1 cellular context compared by ENCODE assay signal in the genomic region with DNA sequence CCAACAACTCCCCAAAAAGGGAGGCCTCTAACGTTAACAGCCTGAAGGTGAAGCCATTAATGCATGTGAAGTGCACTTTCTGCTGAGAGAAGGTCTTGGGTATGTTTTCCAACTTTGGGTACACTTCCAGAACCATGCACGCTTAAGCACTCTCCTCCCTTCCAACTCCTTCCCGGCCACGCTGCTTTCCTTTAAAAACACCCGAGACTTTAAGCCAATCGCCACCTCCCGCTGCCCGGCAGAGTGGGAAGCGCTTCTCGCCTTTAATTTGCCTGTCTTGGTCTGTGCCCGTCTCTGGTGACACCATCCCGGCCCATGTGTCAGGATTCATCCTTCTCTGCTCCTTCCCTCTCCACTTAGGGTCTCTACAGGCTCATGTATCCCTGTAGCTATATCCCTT.
TF ChIP-seq lines count a peak whose summit lies in the region.

No MANE protein-coding gene starts in this region.

TF ChIP-seq in GM23338, 12 proteins besides CTCF, POLR2A, EP300 and RAD21:
- TF ChIP-seq, protein P1, sequence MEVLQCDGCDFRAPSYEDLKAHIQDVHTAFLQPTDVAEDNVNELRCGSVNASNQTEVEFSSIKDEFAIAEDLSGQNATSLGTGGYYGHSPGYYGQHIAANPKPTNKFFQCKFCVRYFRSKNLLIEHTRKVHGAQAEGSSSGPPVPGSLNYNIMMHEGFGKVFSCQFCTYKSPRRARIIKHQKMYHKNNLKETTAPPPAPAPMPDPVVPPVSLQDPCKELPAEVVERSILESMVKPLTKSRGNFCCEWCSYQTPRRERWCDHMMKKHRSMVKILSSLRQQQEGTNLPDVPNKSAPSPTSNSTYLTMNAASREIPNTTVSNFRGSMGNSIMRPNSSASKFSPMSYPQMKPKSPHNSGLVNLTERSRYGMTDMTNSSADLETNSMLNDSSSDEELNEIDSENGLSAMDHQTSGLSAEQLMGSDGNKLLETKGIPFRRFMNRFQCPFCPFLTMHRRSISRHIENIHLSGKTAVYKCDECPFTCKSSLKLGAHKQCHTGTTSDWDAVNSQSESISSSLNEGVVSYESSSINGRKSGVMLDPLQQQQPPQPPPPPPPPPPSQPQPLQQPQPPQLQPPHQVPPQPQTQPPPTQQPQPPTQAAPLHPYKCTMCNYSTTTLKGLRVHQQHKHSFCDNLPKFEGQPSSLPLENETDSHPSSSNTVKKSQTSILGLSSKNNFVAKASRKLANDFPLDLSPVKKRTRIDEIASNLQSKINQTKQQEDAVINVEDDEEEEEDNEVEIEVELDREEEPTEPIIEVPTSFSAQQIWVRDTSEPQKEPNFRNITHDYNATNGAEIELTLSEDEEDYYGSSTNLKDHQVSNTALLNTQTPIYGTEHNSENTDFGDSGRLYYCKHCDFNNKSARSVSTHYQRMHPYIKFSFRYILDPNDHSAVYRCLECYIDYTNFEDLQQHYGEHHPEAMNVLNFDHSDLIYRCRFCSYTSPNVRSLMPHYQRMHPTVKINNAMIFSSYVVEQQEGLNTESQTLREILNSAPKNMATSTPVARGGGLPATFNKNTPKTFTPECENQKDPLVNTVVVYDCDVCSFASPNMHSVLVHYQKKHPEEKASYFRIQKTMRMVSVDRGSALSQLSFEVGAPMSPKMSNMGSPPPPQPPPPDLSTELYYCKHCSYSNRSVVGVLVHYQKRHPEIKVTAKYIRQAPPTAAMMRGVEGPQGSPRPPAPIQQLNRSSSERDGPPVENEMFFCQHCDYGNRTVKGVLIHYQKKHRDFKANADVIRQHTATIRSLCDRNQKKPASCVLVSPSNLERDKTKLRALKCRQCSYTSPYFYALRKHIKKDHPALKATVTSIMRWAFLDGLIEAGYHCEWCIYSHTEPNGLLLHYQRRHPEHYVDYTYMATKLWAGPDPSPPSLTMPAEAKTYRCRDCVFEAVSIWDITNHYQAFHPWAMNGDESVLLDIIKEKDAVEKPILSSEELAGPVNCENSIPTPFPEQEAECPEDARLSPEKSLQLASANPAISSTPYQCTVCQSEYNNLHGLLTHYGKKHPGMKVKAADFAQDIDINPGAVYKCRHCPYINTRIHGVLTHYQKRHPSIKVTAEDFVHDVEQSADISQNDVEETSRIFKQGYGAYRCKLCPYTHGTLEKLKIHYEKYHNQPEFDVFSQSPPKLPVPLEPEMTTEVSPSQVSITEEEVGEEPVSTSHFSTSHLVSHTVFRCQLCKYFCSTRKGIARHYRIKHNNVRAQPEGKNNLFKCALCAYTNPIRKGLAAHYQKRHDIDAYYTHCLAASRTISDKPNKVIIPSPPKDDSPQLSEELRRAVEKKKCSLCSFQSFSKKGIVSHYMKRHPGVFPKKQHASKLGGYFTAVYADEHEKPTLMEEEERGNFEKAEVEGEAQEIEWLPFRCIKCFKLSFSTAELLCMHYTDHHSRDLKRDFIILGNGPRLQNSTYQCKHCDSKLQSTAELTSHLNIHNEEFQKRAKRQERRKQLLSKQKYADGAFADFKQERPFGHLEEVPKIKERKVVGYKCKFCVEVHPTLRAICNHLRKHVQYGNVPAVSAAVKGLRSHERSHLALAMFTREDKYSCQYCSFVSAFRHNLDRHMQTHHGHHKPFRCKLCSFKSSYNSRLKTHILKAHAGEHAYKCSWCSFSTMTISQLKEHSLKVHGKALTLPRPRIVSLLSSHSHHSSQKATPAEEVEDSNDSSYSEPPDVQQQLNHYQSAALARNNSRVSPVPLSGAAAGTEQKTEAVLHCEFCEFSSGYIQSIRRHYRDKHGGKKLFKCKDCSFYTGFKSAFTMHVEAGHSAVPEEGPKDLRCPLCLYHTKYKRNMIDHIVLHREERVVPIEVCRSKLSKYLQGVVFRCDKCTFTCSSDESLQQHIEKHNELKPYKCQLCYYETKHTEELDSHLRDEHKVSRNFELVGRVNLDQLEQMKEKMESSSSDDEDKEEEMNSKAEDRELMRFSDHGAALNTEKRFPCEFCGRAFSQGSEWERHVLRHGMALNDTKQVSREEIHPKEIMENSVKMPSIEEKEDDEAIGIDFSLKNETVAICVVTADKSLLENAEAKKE (CRISPR knock-in tag; IDR thresholded peaks at IDR 0.05): no peak
- no peak for TF ChIP-seq EZH2phosphoT487 (IDR thresholded peaks at IDR 0.05; ENCODE audit: unreplicated experiment)
- TF ChIP-seq STAT1 (IDR thresholded peaks at IDR 0.05; ENCODE audit: unreplicated experiment): no peak
- TF ChIP-seq, protein P2, sequence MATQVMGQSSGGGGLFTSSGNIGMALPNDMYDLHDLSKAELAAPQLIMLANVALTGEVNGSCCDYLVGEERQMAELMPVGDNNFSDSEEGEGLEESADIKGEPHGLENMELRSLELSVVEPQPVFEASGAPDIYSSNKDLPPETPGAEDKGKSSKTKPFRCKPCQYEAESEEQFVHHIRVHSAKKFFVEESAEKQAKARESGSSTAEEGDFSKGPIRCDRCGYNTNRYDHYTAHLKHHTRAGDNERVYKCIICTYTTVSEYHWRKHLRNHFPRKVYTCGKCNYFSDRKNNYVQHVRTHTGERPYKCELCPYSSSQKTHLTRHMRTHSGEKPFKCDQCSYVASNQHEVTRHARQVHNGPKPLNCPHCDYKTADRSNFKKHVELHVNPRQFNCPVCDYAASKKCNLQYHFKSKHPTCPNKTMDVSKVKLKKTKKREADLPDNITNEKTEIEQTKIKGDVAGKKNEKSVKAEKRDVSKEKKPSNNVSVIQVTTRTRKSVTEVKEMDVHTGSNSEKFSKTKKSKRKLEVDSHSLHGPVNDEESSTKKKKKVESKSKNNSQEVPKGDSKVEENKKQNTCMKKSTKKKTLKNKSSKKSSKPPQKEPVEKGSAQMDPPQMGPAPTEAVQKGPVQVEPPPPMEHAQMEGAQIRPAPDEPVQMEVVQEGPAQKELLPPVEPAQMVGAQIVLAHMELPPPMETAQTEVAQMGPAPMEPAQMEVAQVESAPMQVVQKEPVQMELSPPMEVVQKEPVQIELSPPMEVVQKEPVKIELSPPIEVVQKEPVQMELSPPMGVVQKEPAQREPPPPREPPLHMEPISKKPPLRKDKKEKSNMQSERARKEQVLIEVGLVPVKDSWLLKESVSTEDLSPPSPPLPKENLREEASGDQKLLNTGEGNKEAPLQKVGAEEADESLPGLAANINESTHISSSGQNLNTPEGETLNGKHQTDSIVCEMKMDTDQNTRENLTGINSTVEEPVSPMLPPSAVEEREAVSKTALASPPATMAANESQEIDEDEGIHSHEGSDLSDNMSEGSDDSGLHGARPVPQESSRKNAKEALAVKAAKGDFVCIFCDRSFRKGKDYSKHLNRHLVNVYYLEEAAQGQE (IDR thresholded peaks at IDR 0.05; ENCODE audit: unreplicated experiment): no peak
- TF ChIP-seq POLR2AphosphoS5 (IDR thresholded peaks at IDR 0.05; ENCODE audit: low read depth): no peak
